In genomic region chr4:185782523-185782922, GRCh38 we compare ENCODE assay signal across 18 cellular contexts. TPM values are rescaled to one million over a fixed set of nuclear protein-coding genes. Genes with fewer than 3 reads are reported as not detected.
DNase-seq lines count a peak whose midpoint lies in the region; ATAC-seq, FAIRE-seq and TF ChIP-seq lines count a peak whose summit lies in the region.
"Had no signal": no experiment of that assay in that cellular context is flagged by ENCODE, and none has a peak within 500 bp of the region (broad histone marks: within the 10 kb centered on the region; RNA-seq: fewer than 3 reads in every experiment).

No MANE protein-coding gene starts in this region.

- no peaks in the 10 kb centered on the region for H3K9me3 ChIP-seq in right cardiac atrium (ENCODE audit: control insufficient read depth, low read length)
- H3K9me3 ChIP-seq: adrenal gland, prostate gland had no signal

- H3K27me3 ChIP-seq in ACC112 (ENCODE audit: insufficient read depth, low read length) = no peaks in the 10 kb centered on the region
- H3K27me3 ChIP-seq in bronchial epithelial cell (ENCODE audit: control insufficient read depth, insufficient read depth, low read length) = no peaks in the 10 kb centered on the region
- H3K27me3 ChIP-seq in right cardiac atrium (ENCODE audit: control insufficient read depth, insufficient read depth) = no peaks in the 10 kb centered on the region
- H3K27me3 ChIP-seq: adrenal gland had no signal

- TF ChIP-seq CTCF in bronchial epithelial cell (IDR thresholded peaks at IDR 0.05; ENCODE audit: insufficient read depth, low read length, severe bottlenecking) = no peak

- intact Hi-C loops in right cardiac atrium (cut with DNase I) (loop anchor here in 1 of 4 donors (10.0 kb wide), 1 partner anchor 232 kb away; no protein-coding TSS in a partner anchor), sciatic nerve (cut with DNase I) (no loop called here)

- H3K36me3 ChIP-seq in ACC112 (ENCODE audit: insufficient read depth, low read length) (no peaks in the 10 kb centered on the region), bronchial epithelial cell (ENCODE audit: control insufficient read depth, insufficient read depth, low read length) (no peaks in the 10 kb centered on the region)
- H3K36me3 ChIP-seq: adrenal gland, prostate gland had no signal

- no peak overlapping the region for H3K27ac Mint-ChIP-seq in activated CD4-positive, alpha-beta memory T cell treated with anti-CD3 and anti-CD28 coated beads, Interleukin-2, amount 10 ng/mL, durations not matched to agents 7 days and 5 days
- H3K27ac Mint-ChIP-seq: CD4-positive, alpha-beta memory T cell; natural killer cell treated with Interleukin-12 subunit alpha and Interleukin-12 subunit beta and Interleukin-15 and Interleukin-18, amount 100 ng/mL, for 72 hours had no signal

- no peaks in the 10 kb centered on the region for H3K36me3 Mint-ChIP-seq in activated CD4-positive, alpha-beta memory T cell treated with anti-CD3 and anti-CD28 coated beads, Interleukin-2, amount 10 ng/mL, durations not matched to agents 7 days and 5 days (ENCODE audit: low read depth)
- H3K36me3 Mint-ChIP-seq: CD4-positive, alpha-beta memory T cell; natural killer cell treated with Interleukin-12 subunit alpha and Interleukin-12 subunit beta and Interleukin-15 and Interleukin-18, amount 100 ng/mL, for 72 hours had no signal

- no peak for FAIRE-seq in bronchial epithelial cell (lab: Jason Lieb, UNC)

- CTCF ChIA-PET in activated CD4-positive, alpha-beta memory T cell treated with anti-CD3 and anti-CD28 coated beads, Interleukin-2, amount 10 ng/mL, durations not matched to agents 7 days and 5 days (lab: Charles Lee) = no interaction called here

- H3K4me3 ChIP-seq in ACC112 (ENCODE audit: low read depth, low read length) = no peak overlapping the region
- H3K4me3 ChIP-seq in bronchial epithelial cell (ENCODE audit: low read depth, low read length) = no peak overlapping the region
- no peak overlapping the region for H3K4me3 ChIP-seq in right cardiac atrium (ENCODE audit: low read length)
- H3K4me3 ChIP-seq: adrenal gland, coronary artery, lung, prostate gland had no signal

- H3K4me1 ChIP-seq in ACC112 (ENCODE audit: control insufficient read depth, insufficient read depth, low read length, unreplicated experiment) (peaks cover 35% of the 10 kb centered on the region), right cardiac atrium (ENCODE audit: control insufficient read depth, insufficient read depth, low read length) (peaks cover 5% of the 10 kb centered on the region)
- H3K4me1 ChIP-seq: prostate gland had no signal

- peaks cover 3% of the 10 kb centered on the region for H3K27me3 Mint-ChIP-seq in activated CD4-positive, alpha-beta memory T cell treated with anti-CD3 and anti-CD28 coated beads, Interleukin-2, amount 10 ng/mL, durations not matched to agents 7 days and 5 days

- H3K4me1 Mint-ChIP-seq in activated CD4-positive, alpha-beta memory T cell treated with anti-CD3 and anti-CD28 coated beads, Interleukin-2, amount 10 ng/mL, durations not matched to agents 7 days and 5 days = no peaks in the 10 kb centered on the region
- H3K4me1 Mint-ChIP-seq: CD4-positive, alpha-beta memory T cell had no signal

- H3K9me3 Mint-ChIP-seq in activated CD4-positive, alpha-beta memory T cell treated with anti-CD3 and anti-CD28 coated beads, Interleukin-2, amount 10 ng/mL, durations not matched to agents 7 days and 5 days = no peaks in the 10 kb centered on the region
- H3K9me3 Mint-ChIP-seq: natural killer cell treated with Interleukin-12 subunit alpha and Interleukin-12 subunit beta and Interleukin-15 and Interleukin-18, amount 100 ng/mL, for 72 hours had no signal

- DNase-seq in M059J (ENCODE audit: low read depth) = peak; percentile 77
- DNase-seq in bronchial epithelial cell (ENCODE audit: low read depth) = peak; percentile 87
- no peak for DNase-seq in right cardiac atrium
- no peak for DNase-seq in sciatic nerve (ENCODE audit: low spot score)
- no peak for DNase-seq in activated CD4-positive, alpha-beta memory T cell treated with anti-CD3 and anti-CD28 coated beads, Interleukin-2, amount 10 ng/mL, durations not matched to agents 7 days and 5 days
- no peak for DNase-seq in COLO829 (ENCODE audit: low spot score)
- DNase-seq: activated CD4-positive, alpha-beta T cell treated with anti-CD3 and anti-CD28 coated beads, Interleukin-2, amount 50 U/mL, for 48 hours; adrenal gland; CD4-positive, alpha-beta memory T cell; NCI-H82; SIG-M5 had no signal

- no peaks in the 10 kb centered on the region for H3K79me2 ChIP-seq in ACC112 (ENCODE audit: control insufficient read depth, insufficient read depth, low read length, unreplicated experiment)

- ATAC-seq in right cardiac atrium (peak in 1 of 2 donors; percentile 55), HG03175 (IDR thresholded peaks at IDR 0.05; ENCODE audit: unreplicated experiment) (no peak), sciatic nerve (no peak)
- ATAC-seq: natural killer cell treated with Interleukin-12 subunit alpha and Interleukin-12 subunit beta and Interleukin-15 and Interleukin-18, amount 100 ng/mL, for 72 hours had no signal

- H3K27ac ChIP-seq in ACC112 (ENCODE audit: low read depth, low read length) = peak overlapping the region; percentile 33; the same call in 1 of the 2 replicates
- peak overlapping the region; percentile 23 for H3K27ac ChIP-seq in right cardiac atrium (ENCODE audit: low read length)
- H3K27ac ChIP-seq: coronary artery, HL-60, prostate gland had no signal

- no peak overlapping the region for H2AFZ ChIP-seq in ACC112 (ENCODE audit: low read length, unreplicated experiment)

- H3K4me3 Mint-ChIP-seq in activated CD4-positive, alpha-beta memory T cell treated with anti-CD3 and anti-CD28 coated beads, Interleukin-2, amount 10 ng/mL, durations not matched to agents 7 days and 5 days = no peak overlapping the region
- H3K4me3 Mint-ChIP-seq: CD4-positive, alpha-beta memory T cell; natural killer cell treated with Interleukin-12 subunit alpha and Interleukin-12 subunit beta and Interleukin-15 and Interleukin-18, amount 100 ng/mL, for 72 hours had no signal

- POLR2A ChIA-PET in activated CD4-positive, alpha-beta memory T cell treated with anti-CD3 and anti-CD28 coated beads, Interleukin-2, amount 10 ng/mL, durations not matched to agents 7 days and 5 days (lab: Charles Lee) = no interaction called here

RNA-seq across cellular contexts. Expression of gene SORBS2, which starts 29.5 kb away (rescaled TPM):
- 0.52 and 3.6 TPM in 2 replicates for total RNA-seq in M059J (2014; rRNA removed; shearing (Covaris generic))
- total RNA-seq in bronchial epithelial cell (1.1 and 1.9 TPM in 2 replicates), right cardiac atrium (100 to 1,000 TPM; 578 to 776 (median 669) TPM), sciatic nerve (101 TPM)
- 181 TPM for polyA plus RNA-seq in right cardiac atrium
- not detected for total RNA-seq in activated CD4-positive, alpha-beta memory T cell treated with anti-CD3 and anti-CD28 coated beads, Interleukin-2, amount 10 ng/mL, durations not matched to agents 7 days and 5 days
- total RNA-seq: CD4-positive, alpha-beta memory T cell; natural killer cell treated with Interleukin-12 subunit alpha and Interleukin-12 subunit beta and Interleukin-15 and Interleukin-18, amount 100 ng/mL, for 72 hours had no signal
- polyA plus RNA-seq: CD4-positive, alpha-beta memory T cell had no signal

Comparison
In these comparisons a context has a peak if more than half of its experiments do, and no peak if none do; other contexts are left out.
1. DNase-seq: peak in M059J (single experiment) and bronchial epithelial cell (single experiment); none in right cardiac atrium (0 of 3), sciatic nerve (single experiment), activated CD4-positive, alpha-beta memory T cell treated with anti-CD3 and anti-CD28 coated beads, Interleukin-2, amount 10 ng/mL, durations not matched to agents 7 days and 5 days (single experiment) and COLO829 (single experiment).
2. RNA of gene SORBS2, which starts 29.5 kb away (total RNA-seq): 578 to 776 TPM in right cardiac atrium and 101 TPM in sciatic nerve (single experiment); 0.52 to 3.6 TPM in M059J, 1.1 to 1.9 TPM in bronchial epithelial cell and not detected in activated CD4-positive, alpha-beta memory T cell treated with anti-CD3 and anti-CD28 coated beads, Interleukin-2, amount 10 ng/mL, durations not matched to agents 7 days and 5 days; every median in the first group is over 10 times any median in the second.